ENCODE assay signal across 23 cellular contexts in genomic region chr6:134394141-134394648, GRCh38.
DNase-seq lines count a peak whose midpoint lies in the region; ATAC-seq and TF ChIP-seq lines count a peak whose summit lies in the region.
"Had no signal": no experiment of that assay in that cellular context is flagged by ENCODE, and none has a peak within 500 bp of the region (broad histone marks: within the 10 kb centered on the region; RNA-seq: fewer than 3 reads in every experiment).

No MANE protein-coding gene starts in this region.

- intact Hi-C loops in activated CD8-positive, alpha-beta T cell treated with anti-CD3 and anti-CD28 coated beads for 36 hours (cut with micrococcal nuclease): no loop called here

- CTCF ChIA-PET in activated CD8-positive, alpha-beta T cell treated with anti-CD3 and anti-CD28 coated beads for 36 hours (lab: Charles Lee): interaction anchor here (0.7 to 1.5 kb wide), 2 partner anchors 81 to 246 kb away, joined by 3 to 5 read pairs; no protein-coding TSS in a partner anchor
- CTCF ChIA-PET in activated CD8-positive, alpha-beta T cell treated with anti-CD3 and anti-CD28 coated beads, Interleukin-2, amount 10 ng/mL, durations not matched to agents 7 days and 5 days (lab: Charles Lee): interaction anchor here (1.2 kb wide), 1 partner anchor 13 kb away, joined by 3 read pairs; no protein-coding TSS in a partner anchor

- H3K27ac ChIP-seq in RWPE2 (ENCODE audit: poor library complexity, severe bottlenecking): peak overlapping the region; percentile 40
- H3K27ac ChIP-seq in neutrophil: peak overlapping the region; percentile 14
- H3K27ac ChIP-seq: Peyer's patch had no signal

- peaks cover 4% of the 10 kb centered on the region for H3K4me1 Mint-ChIP-seq in activated CD8-positive, alpha-beta T cell treated with anti-CD3 and anti-CD28 coated beads for 36 hours (ENCODE audit: low read depth)
- no peaks in the 10 kb centered on the region for H3K4me1 Mint-ChIP-seq in activated CD8-positive, alpha-beta T cell treated with anti-CD3 and anti-CD28 coated beads, Interleukin-2, amount 10 ng/mL, durations not matched to agents 7 days and 5 days (ENCODE audit: low read depth)

- peak; percentile 58 for ATAC-seq in activated CD8-positive, alpha-beta T cell treated with anti-CD3 and anti-CD28 coated beads for 36 hours
- ATAC-seq in activated CD8-positive, alpha-beta T cell treated with anti-CD3 and anti-CD28 coated beads, Interleukin-2, amount 10 ng/mL, durations not matched to agents 7 days and 5 days: no peak
- no peak for ATAC-seq in RWPE2 (ENCODE audit: low read depth)
- peak; percentile 88 for ATAC-seq in esophagus mucosa
- no peak for ATAC-seq in HG02678 (IDR thresholded peaks at IDR 0.05; ENCODE audit: unreplicated experiment)
- ATAC-seq: HCT116, Right ventricle myocardium inferior had no signal

- H3K36me3 Mint-ChIP-seq in activated CD8-positive, alpha-beta T cell treated with anti-CD3 and anti-CD28 coated beads for 36 hours (ENCODE audit: low read depth): no peaks in the 10 kb centered on the region
- H3K36me3 Mint-ChIP-seq in activated CD8-positive, alpha-beta T cell treated with anti-CD3 and anti-CD28 coated beads, Interleukin-2, amount 10 ng/mL, durations not matched to agents 7 days and 5 days (ENCODE audit: low read depth): no peaks in the 10 kb centered on the region
- H3K36me3 Mint-ChIP-seq: IgD-negative memory B cell had no signal

- TF ChIP-seq CTCF in activated CD8-positive, alpha-beta T cell treated with anti-CD3 and anti-CD28 coated beads for 36 hours (IDR thresholded peaks at IDR 0.05): no peak
- no peak for TF ChIP-seq CTCF in RWPE2 (IDR thresholded peaks at IDR 0.05; ENCODE audit: poor library complexity, severe bottlenecking)
- TF ChIP-seq CTCF in neutrophil (IDR thresholded peaks at IDR 0.05): no peak

- H3K36me3 ChIP-seq in RWPE2 (ENCODE audit: low read depth) (no peaks in the 10 kb centered on the region), neutrophil (no peaks in the 10 kb centered on the region)
- H3K36me3 ChIP-seq: Peyer's patch had no signal

- no peak overlapping the region for H3K27ac Mint-ChIP-seq in activated CD8-positive, alpha-beta T cell treated with anti-CD3 and anti-CD28 coated beads for 36 hours
- H3K27ac Mint-ChIP-seq in activated CD8-positive, alpha-beta T cell treated with anti-CD3 and anti-CD28 coated beads, Interleukin-2, amount 10 ng/mL, durations not matched to agents 7 days and 5 days: no peak overlapping the region
- H3K27ac Mint-ChIP-seq: B cell had no signal

- POLR2A ChIA-PET in activated CD8-positive, alpha-beta T cell treated with anti-CD3 and anti-CD28 coated beads for 36 hours (lab: Charles Lee): interaction anchor here (1.6 kb wide), 1 partner anchor 14 kb away, joined by 4 read pairs; no protein-coding TSS in a partner anchor
- POLR2A ChIA-PET in activated CD8-positive, alpha-beta T cell treated with anti-CD3 and anti-CD28 coated beads, Interleukin-2, amount 10 ng/mL, durations not matched to agents 7 days and 5 days (lab: Charles Lee): no interaction called here

- no peaks in the 10 kb centered on the region for H3K9me3 Mint-ChIP-seq in activated CD8-positive, alpha-beta T cell treated with anti-CD3 and anti-CD28 coated beads for 36 hours
- H3K9me3 Mint-ChIP-seq in activated CD8-positive, alpha-beta T cell treated with anti-CD3 and anti-CD28 coated beads, Interleukin-2, amount 10 ng/mL, durations not matched to agents 7 days and 5 days (ENCODE audit: insufficient read depth): no peaks in the 10 kb centered on the region
- H3K9me3 Mint-ChIP-seq: IgD-negative memory B cell had no signal

- DNase-seq in activated CD8-positive, alpha-beta T cell treated with anti-CD3 and anti-CD28 coated beads for 36 hours: no peak
- DNase-seq in activated CD8-positive, alpha-beta T cell treated with anti-CD3 and anti-CD28 coated beads, Interleukin-2, amount 10 ng/mL, durations not matched to agents 7 days and 5 days: no peak
- DNase-seq in RWPE2 (ENCODE audit: low spot score) (no peak), NCI-H2029 treated with DMSO at 0.1 percent for 48 hours (lab: John Stamatoyannopoulos, UW) (no peak), NCI-H2227 (lab: John Stamatoyannopoulos, UW; ENCODE audit: unreplicated experiment) (no peak)
- DNase-seq: GOT3; Kasumi-1; MM.1S; NCI-H1092; NCI-H146; NCI-H2081; NCI-H2171 treated with DMSO at 0.1 percent for 48 hours; NCI-H446 treated with DMSO at 0.1 percent for 48 hours; NCI-H748 treated with DMSO at 0.1 percent for 48 hours; NK-92 treated with Interleukin-12 subunit alpha and Interleukin-12 subunit beta, amount 100 ng/mL, for 24 hours; Peyer's patch had no signal

- H3K27me3 Mint-ChIP-seq in activated CD8-positive, alpha-beta T cell treated with anti-CD3 and anti-CD28 coated beads for 36 hours: no peaks in the 10 kb centered on the region
- no peaks in the 10 kb centered on the region for H3K27me3 Mint-ChIP-seq in activated CD8-positive, alpha-beta T cell treated with anti-CD3 and anti-CD28 coated beads, Interleukin-2, amount 10 ng/mL, durations not matched to agents 7 days and 5 days (ENCODE audit: low read depth)
- H3K27me3 Mint-ChIP-seq: B cell, IgD-negative memory B cell had no signal

- H3K4me1 ChIP-seq in RWPE2 (ENCODE audit: insufficient read depth, poor library complexity, severe bottlenecking) (peaks cover 14% of the 10 kb centered on the region), neutrophil (ENCODE audit: control insufficient read depth in 1 of 2, insufficient read depth in 1 of 2, low read depth in 1 of 2, low read length in 1 of 2) (peaks cover 2 to 13% of the 10 kb centered on the region in 2 experiments)
- H3K4me1 ChIP-seq: Peyer's patch had no signal

- no peak overlapping the region for H3K4me3 Mint-ChIP-seq in activated CD8-positive, alpha-beta T cell treated with anti-CD3 and anti-CD28 coated beads for 36 hours
- no peak overlapping the region for H3K4me3 Mint-ChIP-seq in activated CD8-positive, alpha-beta T cell treated with anti-CD3 and anti-CD28 coated beads, Interleukin-2, amount 10 ng/mL, durations not matched to agents 7 days and 5 days
- H3K4me3 Mint-ChIP-seq: B cell, IgD-negative memory B cell had no signal

- H3K27me3 ChIP-seq in RWPE2 (ENCODE audit: insufficient read depth, poor library complexity, severe bottlenecking) (no peaks in the 10 kb centered on the region), neutrophil (no peaks in the 10 kb centered on the region)
- H3K27me3 ChIP-seq: Peyer's patch had no signal

- H3K9me3 ChIP-seq in RWPE2 (ENCODE audit: severe bottlenecking): no peaks in the 10 kb centered on the region
- no peaks in the 10 kb centered on the region for H3K9me3 ChIP-seq in neutrophil
- H3K9me3 ChIP-seq: Peyer's patch had no signal

- H3K4me3 ChIP-seq in RWPE2 (ENCODE audit: severe bottlenecking) (no peak overlapping the region), neutrophil (ENCODE audit: low read depth in 1 of 2, low read length in 1 of 2) (no peak overlapping the region)
- H3K4me3 ChIP-seq: Peyer's patch had no signal

Comparison
In these comparisons a context has a peak if more than half of its experiments do, and no peak if none do; other contexts are left out.
1. ATAC-seq: peak in activated CD8-positive, alpha-beta T cell treated with anti-CD3 and anti-CD28 coated beads for 36 hours (single experiment) and esophagus mucosa (single experiment); none in activated CD8-positive, alpha-beta T cell treated with anti-CD3 and anti-CD28 coated beads, Interleukin-2, amount 10 ng/mL, durations not matched to agents 7 days and 5 days (single experiment), RWPE2 (single experiment) and HG02678 (single experiment).